Comparison of ENCODE assay signal across 18 cellular contexts in the genomic region with DNA sequence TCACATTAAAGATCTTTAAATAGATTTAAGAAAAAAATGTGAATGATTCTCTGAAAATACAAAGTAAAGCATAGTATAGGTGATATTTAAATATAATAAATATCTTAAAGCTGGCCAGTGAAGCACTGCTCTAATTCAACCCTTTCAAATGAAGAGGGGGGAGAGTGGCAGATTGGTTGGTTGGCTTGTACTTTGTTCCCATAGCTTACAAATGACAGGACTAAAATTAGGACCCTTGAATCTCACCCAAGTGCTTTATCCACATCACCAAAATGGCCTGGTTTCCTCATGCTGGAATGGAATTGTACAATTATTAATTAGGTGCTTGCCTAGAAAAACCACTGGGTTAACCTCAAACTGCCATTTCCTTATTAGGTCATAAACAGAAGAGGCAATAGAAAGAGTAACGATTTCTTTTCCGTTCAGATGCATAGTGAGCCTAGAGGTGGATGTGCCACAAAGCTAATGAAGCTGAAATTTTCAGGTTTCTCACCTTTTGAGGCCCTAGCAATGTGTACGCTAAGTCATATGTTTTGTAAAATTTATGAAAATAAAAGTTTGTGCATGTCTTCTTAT.
A peak's percentile ranks its signal among the peaks of the same experiment; 100 is the strongest.
DNase-seq lines count a peak whose midpoint lies in the region; ATAC-seq, FAIRE-seq and TF ChIP-seq lines count a peak whose summit lies in the region.
"Had no signal": no experiment of that assay in that cellular context is flagged by ENCODE, and none has a peak within 500 bp of the region (broad histone marks: within the 10 kb centered on the region; RNA-seq: fewer than 3 reads in every experiment).

No MANE protein-coding gene starts in this region.

- no TSS peak for BruUV-seq in GM12878 (replicated peaks; lab: Mats Ljungman, UMichigan)

- intact Hi-C loops in Right ventricle myocardium superior (cut with DNase I) = no loop called here
- intact Hi-C loops in cardiac septum (cut with DNase I) = no loop called here
- intact Hi-C loops in GM12878 (cut with micrococcal nuclease; ENCODE audit: unreplicated experiment) = no loop called here

- RAD21 ChIA-PET in GM12878 (lab: Charles Lee; ENCODE audit: unreplicated experiment) = no interaction called here

- no peaks in the 10 kb centered on the region for H3K9me3 ChIP-seq in GM12878 (replicated peaks; ENCODE audit: control insufficient read depth, insufficient read depth, low read length)

- no peak overlapping the region for H3K27ac Mint-ChIP-seq in T-helper 2 cell treated with Interferon-gamma antibody and Interleukin-4, amounts not matched to agents 5 μg/mL and 100 μg/mL, for 36 hours
- H3K27ac Mint-ChIP-seq: CD8-positive, alpha-beta memory T cell had no signal

- no peak for TF ChIP-seq POLR2A in GM12878 (IDR thresholded peaks at IDR 0.05; ENCODE audit: low read depth, low read length)

- H3K36me3 Mint-ChIP-seq in T-helper 2 cell treated with Interferon-gamma antibody and Interleukin-4, amounts not matched to agents 5 μg/mL and 100 μg/mL, for 36 hours (ENCODE audit: low read depth) = no peaks in the 10 kb centered on the region
- H3K36me3 Mint-ChIP-seq: CD8-positive, alpha-beta memory T cell had no signal

- no peaks in the 10 kb centered on the region for H3K27me3 Mint-ChIP-seq in T-helper 2 cell treated with Interferon-gamma antibody and Interleukin-4, amounts not matched to agents 5 μg/mL and 100 μg/mL, for 36 hours (ENCODE audit: low read depth)
- H3K27me3 Mint-ChIP-seq: CD8-positive, alpha-beta memory T cell had no signal

- no peak overlapping the region for H2AFZ ChIP-seq in GM12878 (ENCODE audit: control insufficient read depth, low read depth, low read length)

- in situ Hi-C loops in GM12878 (cut with MboI) = no loop called here

- FAIRE-seq in GM12878 (lab: Jason Lieb, UNC) = no peak

- no peak overlapping the region for H3K4me3 Mint-ChIP-seq in T-helper 2 cell treated with Interferon-gamma antibody and Interleukin-4, amounts not matched to agents 5 μg/mL and 100 μg/mL, for 36 hours
- H3K4me3 Mint-ChIP-seq: CD8-positive, alpha-beta memory T cell had no signal

- no peaks in the 10 kb centered on the region for H4K20me1 ChIP-seq in GM12878 (ENCODE audit: control insufficient read depth, insufficient read depth)

- no peak overlapping the region for H3K4me3 ChIP-seq in GM12878
- H3K4me3 ChIP-seq: SK-N-MC had no signal

- H3K36me3 ChIP-seq in GM12878 (ENCODE audit: control insufficient read depth in 2 of 2, insufficient read depth in 2 of 2, low read length in 1 of 2) = no peaks in the 10 kb centered on the region

- H3K4me1 Mint-ChIP-seq in T-helper 2 cell treated with Interferon-gamma antibody and Interleukin-4, amounts not matched to agents 5 μg/mL and 100 μg/mL, for 36 hours (ENCODE audit: low read depth) = no peaks in the 10 kb centered on the region
- H3K4me1 Mint-ChIP-seq: CD8-positive, alpha-beta memory T cell had no signal

- POLR2A ChIA-PET in GM12878 (lab: Charles Lee) = no interaction called here

- CTCF ChIA-PET in GM12878 (lab: Yijun Ruan, JAX) = interaction anchor here (0.5 to 0.7 kb wide), 2 partner anchors 13 to 345 kb away, joined by 3 to 4 read pairs; no protein-coding TSS in a partner anchor

- peaks cover 54% of the 10 kb centered on the region for H3K9me3 Mint-ChIP-seq in T-helper 2 cell treated with Interferon-gamma antibody and Interleukin-4, amounts not matched to agents 5 μg/mL and 100 μg/mL, for 36 hours

- no peak overlapping the region for H3K27ac ChIP-seq in GM12878 (ENCODE audit: control insufficient read depth, insufficient read depth)
- H3K27ac ChIP-seq: 22Rv1, SK-N-MC had no signal

- peak in 1 of 2 experiments; percentile 7; a peak in 1 of 4 replicates for TF ChIP-seq EP300 in GM12878 (IDR thresholded peaks at IDR 0.05; ENCODE audit: borderline replicate concordance in 1 of 2, control insufficient read depth in 1 of 2, low read depth in 2 of 2, low read length in 2 of 2)

- no peaks in the 10 kb centered on the region for H3K27me3 ChIP-seq in GM12878 (replicated peaks in 1 of 2; ENCODE audit: control insufficient read depth in 2 of 2, insufficient read depth in 2 of 2, low read length in 1 of 2)

- no peak for TF ChIP-seq RAD21 in GM12878 (IDR thresholded peaks at IDR 0.05; ENCODE audit: insufficient read depth, low read depth, low read length)

- DNase-seq in Right ventricle myocardium superior = no peak
- DNase-seq in cardiac septum (ENCODE audit: low spot score) = no peak
- no peak for DNase-seq in GM12878 (ENCODE audit: low read depth, low spot score)
- DNase-seq in renal cortical epithelial cell (ENCODE audit: low read depth) = peak; percentile 90
- DNase-seq in T-helper 1 cell = no peak
- DNase-seq in T-helper 2 cell treated with Interferon-gamma antibody and Interleukin-4, amounts not matched to agents 5 μg/mL and 100 μg/mL, for 36 hours (ENCODE audit: low spot score) = no peak
- DNase-seq: CD8-positive, alpha-beta memory T cell; GF-D8; Karpas-422; NCI-H1105 treated with DMSO at 0.1 percent for 48 hours; NCI-H1694 treated with DMSO at 0.1 percent for 48 hours; NCI-H2107; NCI-H2227 treated with DMSO at 0.1 percent for 48 hours; NCI-H524 had no signal

- ATAC-seq in Right ventricle myocardium superior (ENCODE audit: poor library complexity) (peak; percentile 75), HG03354 (IDR thresholded peaks at IDR 0.05; ENCODE audit: poor library complexity, severe bottlenecking, unreplicated experiment) (peak; percentile 60), GM12878 (peak; percentile 86), HG03159 (IDR thresholded peaks at IDR 0.05; ENCODE audit: unreplicated experiment) (no peak)

- no peaks in the 10 kb centered on the region for H3K4me1 ChIP-seq in GM12878 (ENCODE audit: control insufficient read depth, insufficient read depth, low read length)

- H3K4me2 ChIP-seq in GM12878 (ENCODE audit: control insufficient read depth, insufficient read depth) = no peak overlapping the region

- H3K79me2 ChIP-seq in GM12878 (ENCODE audit: control insufficient read depth, insufficient read depth, low read length) = no peaks in the 10 kb centered on the region

- 2% methylated on average over 3 of the region's 3 CpGs for WGBS in GM12878 (ENCODE audit: insufficient coverage, insufficient replicate concordance, low lambda C conversion rate, missing lambda C conversion rate)

- SMC1A ChIA-PET in GM12878 (lab: Charles Lee; ENCODE audit: uncharacterized antibody, unreplicated experiment) = interaction anchor here (0.8 to 1.9 kb wide), 5 partner anchors 9 to 57 kb away, joined by 3 to 6 read pairs (median 3); no protein-coding TSS in a partner anchor

- no peak for TF ChIP-seq CTCF in GM12878 (IDR thresholded peaks at IDR 0.05 in 2 of 3, conservative IDR thresholded peaks at IDR 0.05 in 1 of 3; ENCODE audit: control insufficient read depth in 2 of 3, extremely low read depth in 1 of 3, insufficient read depth in 1 of 3, low read depth in 3 of 3, low read length in 3 of 3)

- H3K9ac ChIP-seq in GM12878 (ENCODE audit: control insufficient read depth, insufficient read depth, low read length) = no peak overlapping the region

TF ChIP-seq in GM12878, 131 proteins besides CTCF, POLR2A, EP300 and RAD21:
- no peak for TF ChIP-seq HDAC2 (IDR thresholded peaks at IDR 0.05)
- TF ChIP-seq YBX1 (IDR thresholded peaks at IDR 0.05) = no peak
- peak in 1 of 2 experiments; percentile 31; a peak in 1 of 4 replicates for TF ChIP-seq IKZF2 (IDR thresholded peaks at IDR 0.05)
- no peak for TF ChIP-seq HDGF (IDR thresholded peaks at IDR 0.05)
- peak; percentile 76 for TF ChIP-seq MTA2 (IDR thresholded peaks at IDR 0.05; ENCODE audit: low read depth)
- peak; percentile 26; the same call in 1 of the 2 replicates for TF ChIP-seq NR2F1 (conservative IDR thresholded peaks at IDR 0.05)
- TF ChIP-seq, protein P1, sequence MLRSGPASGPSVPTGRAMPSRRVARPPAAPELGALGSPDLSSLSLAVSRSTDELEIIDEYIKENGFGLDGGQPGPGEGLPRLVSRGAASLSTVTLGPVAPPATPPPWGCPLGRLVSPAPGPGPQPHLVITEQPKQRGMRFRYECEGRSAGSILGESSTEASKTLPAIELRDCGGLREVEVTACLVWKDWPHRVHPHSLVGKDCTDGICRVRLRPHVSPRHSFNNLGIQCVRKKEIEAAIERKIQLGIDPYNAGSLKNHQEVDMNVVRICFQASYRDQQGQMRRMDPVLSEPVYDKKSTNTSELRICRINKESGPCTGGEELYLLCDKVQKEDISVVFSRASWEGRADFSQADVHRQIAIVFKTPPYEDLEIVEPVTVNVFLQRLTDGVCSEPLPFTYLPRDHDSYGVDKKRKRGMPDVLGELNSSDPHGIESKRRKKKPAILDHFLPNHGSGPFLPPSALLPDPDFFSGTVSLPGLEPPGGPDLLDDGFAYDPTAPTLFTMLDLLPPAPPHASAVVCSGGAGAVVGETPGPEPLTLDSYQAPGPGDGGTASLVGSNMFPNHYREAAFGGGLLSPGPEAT (IDR thresholded peaks at IDR 0.05; ENCODE audit: low read depth) = no peak; the same call in 1 of the 2 replicates
- no peak for TF ChIP-seq NR2C1 (IDR thresholded peaks at IDR 0.05)
- 0 out of 2 replicates have a peak, but pooled peaks have one; percentile 20 for TF ChIP-seq IKZF1 (conservative IDR thresholded peaks at IDR 0.05)
- no peak for TF ChIP-seq TCF7 (IDR thresholded peaks at IDR 0.05; ENCODE audit: borderline replicate concordance)
- no peak for TF ChIP-seq NFIC (IDR thresholded peaks at IDR 0.05; ENCODE audit: low read depth, low read length)
- no peak for TF ChIP-seq JUND (IDR thresholded peaks at IDR 0.05; ENCODE audit: low read depth, low read length)
- TF ChIP-seq RB1 (IDR thresholded peaks at IDR 0.05; ENCODE audit: borderline replicate concordance) = no peak
- no peak for TF ChIP-seq STAT1 (conservative IDR thresholded peaks at IDR 0.05)
- TF ChIP-seq, protein P2, sequence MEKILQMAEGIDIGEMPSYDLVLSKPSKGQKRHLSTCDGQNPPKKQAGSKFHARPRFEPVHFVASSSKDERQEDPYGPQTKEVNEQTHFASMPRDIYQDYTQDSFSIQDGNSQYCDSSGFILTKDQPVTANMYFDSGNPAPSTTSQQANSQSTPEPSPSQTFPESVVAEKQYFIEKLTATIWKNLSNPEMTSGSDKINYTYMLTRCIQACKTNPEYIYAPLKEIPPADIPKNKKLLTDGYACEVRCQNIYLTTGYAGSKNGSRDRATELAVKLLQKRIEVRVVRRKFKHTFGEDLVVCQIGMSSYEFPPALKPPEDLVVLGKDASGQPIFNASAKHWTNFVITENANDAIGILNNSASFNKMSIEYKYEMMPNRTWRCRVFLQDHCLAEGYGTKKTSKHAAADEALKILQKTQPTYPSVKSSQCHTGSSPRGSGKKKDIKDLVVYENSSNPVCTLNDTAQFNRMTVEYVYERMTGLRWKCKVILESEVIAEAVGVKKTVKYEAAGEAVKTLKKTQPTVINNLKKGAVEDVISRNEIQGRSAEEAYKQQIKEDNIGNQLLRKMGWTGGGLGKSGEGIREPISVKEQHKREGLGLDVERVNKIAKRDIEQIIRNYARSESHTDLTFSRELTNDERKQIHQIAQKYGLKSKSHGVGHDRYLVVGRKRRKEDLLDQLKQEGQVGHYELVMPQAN (conservative IDR thresholded peaks at IDR 0.05) = no peak
- no peak for TF ChIP-seq ZNF384 (IDR thresholded peaks at IDR 0.05; ENCODE audit: borderline replicate concordance, low read depth, low read length)
